In genomic region chr3:191316876-191317603, GRCh38 we compare ENCODE assay signal across 1 cellular context.
TF ChIP-seq lines count a peak whose summit lies in the region.

No MANE protein-coding gene starts in this region.

TF ChIP-seq in K562, 482 proteins besides CTCF, POLR2A, EP300 and RAD21 (continued from another document):
- no peak for TF ChIP-seq MITF (IDR thresholded peaks at IDR 0.05)
- TF ChIP-seq EZH2 (IDR thresholded peaks at IDR 0.05; ENCODE audit: borderline replicate concordance, low read depth, low read length): no peak
TF ChIP-seq in K562: peak in this region for 0.
